Comparison of ENCODE assay signal across 1 cellular context in the genomic region with DNA sequence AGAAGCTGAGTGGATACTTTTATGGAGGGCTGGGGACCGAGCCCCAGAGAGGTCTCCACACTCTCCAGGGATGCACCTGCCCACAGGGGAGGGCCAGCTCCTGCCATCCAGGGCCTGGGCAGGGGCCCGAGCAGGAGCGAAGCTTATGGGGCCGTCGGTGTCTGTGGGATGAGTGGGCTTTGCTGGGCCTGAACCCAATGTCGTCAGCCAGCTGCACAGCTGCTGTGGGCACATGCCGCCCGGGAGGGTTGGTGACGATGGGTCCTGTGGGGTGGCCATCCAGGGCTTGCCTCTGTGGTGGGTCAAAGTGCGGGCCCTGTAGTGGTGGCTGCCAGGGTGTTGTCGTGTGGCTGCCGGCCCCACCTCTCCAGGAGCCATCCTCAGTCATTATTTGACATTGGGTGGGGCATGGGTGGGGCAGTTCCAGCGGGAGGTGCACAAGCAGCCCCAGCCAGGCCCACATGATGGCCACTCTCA.
TF ChIP-seq lines count a peak whose summit lies in the region.

No MANE protein-coding gene starts in this region.

TF ChIP-seq in SK-N-SH, 30 proteins besides CTCF, POLR2A, EP300 and RAD21 (continued from another document):
- TF ChIP-seq, protein P1, sequence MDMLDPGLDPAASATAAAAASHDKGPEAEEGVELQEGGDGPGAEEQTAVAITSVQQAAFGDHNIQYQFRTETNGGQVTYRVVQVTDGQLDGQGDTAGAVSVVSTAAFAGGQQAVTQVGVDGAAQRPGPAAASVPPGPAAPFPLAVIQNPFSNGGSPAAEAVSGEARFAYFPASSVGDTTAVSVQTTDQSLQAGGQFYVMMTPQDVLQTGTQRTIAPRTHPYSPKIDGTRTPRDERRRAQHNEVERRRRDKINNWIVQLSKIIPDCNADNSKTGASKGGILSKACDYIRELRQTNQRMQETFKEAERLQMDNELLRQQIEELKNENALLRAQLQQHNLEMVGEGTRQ (IDR thresholded peaks at IDR 0.05; ENCODE audit: borderline replicate concordance, low read depth, low read length) = no peak
- TF ChIP-seq TAF1 (IDR thresholded peaks at IDR 0.05; ENCODE audit: borderline replicate concordance, low read depth, low read length) (no peak), TCF12 (IDR thresholded peaks at IDR 0.05) (no peak), CHD2 (IDR thresholded peaks at IDR 0.05; ENCODE audit: low read length, partially characterized antibody) (no peak), RXRA (IDR thresholded peaks at IDR 0.05; ENCODE audit: borderline replicate concordance, low read depth) (no peak), ELF1 (IDR thresholded peaks at IDR 0.05) (no peak), NFIC (IDR thresholded peaks at IDR 0.05; ENCODE audit: borderline replicate concordance) (no peak), EZH2phosphoT487 (IDR thresholded peaks at IDR 0.05; ENCODE audit: borderline replicate concordance, low read depth) (no peak), MEF2A (IDR thresholded peaks at IDR 0.05; ENCODE audit: borderline replicate concordance, low read depth) (no peak), USF1 (IDR thresholded peaks at IDR 0.05; ENCODE audit: borderline replicate concordance, low read depth) (no peak), GATA2 (CRISPR knock-in tag; IDR thresholded peaks at IDR 0.05) (no peak)
